ENCODE assay signal across 15 cellular contexts in genomic region chr3:111809196-111809595, GRCh38. TPM values are rescaled to one million over a fixed set of nuclear protein-coding genes. Genes with fewer than 3 reads are reported as not detected.
DNase-seq lines count a peak whose midpoint lies in the region; ATAC-seq, FAIRE-seq and TF ChIP-seq lines count a peak whose summit lies in the region.
"Had no signal": no experiment of that assay in that cellular context is flagged by ENCODE, and none has a peak within 500 bp of the region (broad histone marks: within the 10 kb centered on the region; RNA-seq: fewer than 3 reads in every experiment).

No MANE protein-coding gene starts in this region.

- POLR2A ChIA-PET in A549 (lab: Yijun Ruan, JAX) = no interaction called here

- TF ChIP-seq POLR2A in A549 (IDR thresholded peaks at IDR 0.05; ENCODE audit: low read length) = no peak

- no peaks in the 10 kb centered on the region for H3K36me3 ChIP-seq in small intestine (ENCODE audit: control insufficient read depth in 2 of 2, insufficient read depth in 2 of 2, low read length in 2 of 2)
- H3K36me3 ChIP-seq: gastrocnemius medialis, right atrium auricular region, SJSA1 had no signal

- CTCF ChIA-PET in A549 (lab: Yijun Ruan, JAX) = interaction anchor here (1.1 to 2.8 kb wide), 5 partner anchors 33 to 92 kb away, joined by 3 to 12 read pairs (median 6); partner anchors contain the start of gene PHLDB2

- DNase-seq in A549 (ENCODE audit: low read depth in 1 of 2, low spot score in 1 of 2) = peak in 1 of 2 experiments; percentile 25
- DNase-seq in M059J (ENCODE audit: low read depth) = peak; percentile 85
- DNase-seq in epithelial cell of proximal tubule (ENCODE audit: low read depth) = peak; percentile 29
- peak; percentile 55 for DNase-seq in non-pigmented ciliary epithelial cell (ENCODE audit: low read depth)
- no peak for DNase-seq in NCI-H526 (lab: John Stamatoyannopoulos, UW)
- DNase-seq in small intestine = no peak
- DNase-seq in activated gamma-delta T cell (lab: John Stamatoyannopoulos, UW) = no peak
- DNase-seq: activated naive CD4-positive, alpha-beta T cell treated with anti-CD3 and anti-CD28 coated beads, Interleukin-2, amount 50 U/mL, for 16 hours; gastrocnemius medialis; naive B cell; NCI-H1436; NCI-H82 had no signal

- H3K4me2 ChIP-seq in A549 = peak overlapping the region; percentile 85

- TF ChIP-seq EP300 in A549 (IDR thresholded peaks at IDR 0.05) = no peak

- TF ChIP-seq RAD21 in A549 (conservative IDR thresholded peaks at IDR 0.05 in 1 of 2, IDR thresholded peaks at IDR 0.05 in 1 of 2) = no peak

- ATAC-seq in A549 (peak in 1 of 2 experiments; percentile 53; a peak in 3 of 6 replicates), HG02571 (IDR thresholded peaks at IDR 0.05; ENCODE audit: unreplicated experiment) (no peak)
- ATAC-seq: gastrocnemius medialis had no signal

- peaks cover 8% of the 10 kb centered on the region; the same call in 2 of the 3 replicates for H3K9me3 ChIP-seq in A549
- H3K9me3 ChIP-seq in small intestine (ENCODE audit: control insufficient read depth, low read depth) = no peaks in the 10 kb centered on the region
- H3K9me3 ChIP-seq: gastrocnemius medialis, right atrium auricular region, SJSA1 had no signal

- FAIRE-seq in A549 (lab: Jason Lieb, UNC) = no peak
- FAIRE-seq in small intestine (lab: Jason Lieb, UNC) = no peak

- no peaks in the 10 kb centered on the region for H3K27me3 ChIP-seq in small intestine (ENCODE audit: control insufficient read depth in 2 of 2, insufficient read depth in 2 of 2, low read length in 2 of 2)
- H3K27me3 ChIP-seq: gastrocnemius medialis, right atrium auricular region, SJSA1 had no signal

- peak overlapping the region; percentile 72 to 84 for H3K27ac ChIP-seq in A549
- no peak overlapping the region for H3K27ac ChIP-seq in small intestine (ENCODE audit: low read depth in 1 of 2, low read length in 1 of 2)
- H3K27ac ChIP-seq: gastrocnemius medialis, right atrium auricular region, SJSA1 had no signal

- H3K4me3 ChIP-seq in A549 (no peak overlapping the region), epithelial cell of proximal tubule (ENCODE audit: low read depth, low read length) (no peak overlapping the region), small intestine (ENCODE audit: low read depth in 1 of 2, low read length in 2 of 2) (no peak overlapping the region)
- H3K4me3 ChIP-seq: gastrocnemius medialis, right atrium auricular region, SJSA1 had no signal

- 83% methylated on average over 1 of the region's 1 CpG for WGBS in A549 (ENCODE audit: missing lambda C conversion rate)
- 28 to 63% (median 41%) methylated on average over 1 of the region's 1 CpG for WGBS in small intestine, 3 donors

- peaks cover 71% of the 10 kb centered on the region for H3K4me1 ChIP-seq in A549
- H3K4me1 ChIP-seq in small intestine (ENCODE audit: control insufficient read depth in 2 of 2, insufficient read depth in 1 of 2, low read depth in 1 of 2, low read length in 1 of 2) = peaks cover 2 to 3% of the 10 kb centered on the region in 2 donors

- TF ChIP-seq CTCF in A549 (IDR thresholded peaks at IDR 0.05) (no peak), epithelial cell of proximal tubule (conservative IDR thresholded peaks at IDR 0.05; ENCODE audit: low read depth, low read length) (no peak)

TF ChIP-seq in A549, 52 proteins besides CTCF, POLR2A, EP300 and RAD21:
- no peak for TF ChIP-seq ZFP36 (IDR thresholded peaks at IDR 0.05; ENCODE audit: borderline replicate concordance, partially characterized antibody)
- no peak for TF ChIP-seq ZNF302 (CRISPR knock-in tag; IDR thresholded peaks at IDR 0.05)
- no peak for TF ChIP-seq GATA3 (IDR thresholded peaks at IDR 0.05; ENCODE audit: borderline replicate concordance)
- TF ChIP-seq, protein P1, sequence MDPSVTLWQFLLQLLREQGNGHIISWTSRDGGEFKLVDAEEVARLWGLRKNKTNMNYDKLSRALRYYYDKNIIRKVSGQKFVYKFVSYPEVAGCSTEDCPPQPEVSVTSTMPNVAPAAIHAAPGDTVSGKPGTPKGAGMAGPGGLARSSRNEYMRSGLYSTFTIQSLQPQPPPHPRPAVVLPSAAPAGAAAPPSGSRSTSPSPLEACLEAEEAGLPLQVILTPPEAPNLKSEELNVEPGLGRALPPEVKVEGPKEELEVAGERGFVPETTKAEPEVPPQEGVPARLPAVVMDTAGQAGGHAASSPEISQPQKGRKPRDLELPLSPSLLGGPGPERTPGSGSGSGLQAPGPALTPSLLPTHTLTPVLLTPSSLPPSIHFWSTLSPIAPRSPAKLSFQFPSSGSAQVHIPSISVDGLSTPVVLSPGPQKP (IDR thresholded peaks at IDR 0.05; ENCODE audit: low read depth, low read length) = no peak
- no peak for TF ChIP-seq MAFK (IDR thresholded peaks at IDR 0.05; ENCODE audit: partially characterized antibody)
- TF ChIP-seq CBX8 (IDR thresholded peaks at IDR 0.05) = no peak

RNA-seq across cellular contexts. Expression of gene PHLDB2, which starts 49.9 kb away (rescaled TPM):
- polyA plus RNA-seq in A549 (2011; rRNA removed) = 39.5 and 49.4 TPM in 2 replicates
- 6.7 and 8.0 TPM in 2 replicates for polyA plus RNA-seq in A549 (2012; cell fraction: cytosol; rRNA removed)
- polyA plus RNA-seq in A549 (2012; cell fraction: nucleus; rRNA removed) = 18.3 and 28.7 TPM in 2 replicates
- polyA plus RNA-seq in A549 (2017; fragmentation: RNase III; extraction: RNeasy Plus Mini Kit Qiagen cat#74134 plus additional on column Dnase treatment) = 50.6 to 59.7 TPM (median 56.5 TPM) in 3 replicates
- 71.1 and 91.9 TPM in 2 replicates for polyA minus RNA-seq in A549 (2011; rRNA and poly(A)+ RNA removed)
- total RNA-seq in M059J (2014; rRNA removed; shearing (Covaris generic)) = 63.7 and 89.3 TPM in 2 replicates
- total RNA-seq in epithelial cell of proximal tubule = 36.9 and 37.5 TPM in 2 replicates
- 1 to 10 TPM; 1.1 to 7.7 (median 1.4) TPM for polyA plus RNA-seq in small intestine

Comparison
In these comparisons a context has a peak if more than half of its experiments do, and no peak if none do; other contexts are left out.
1. DNase-seq: peak in M059J (single experiment), epithelial cell of proximal tubule (single experiment) and non-pigmented ciliary epithelial cell (single experiment); none in NCI-H526 (0 of 2), small intestine (single experiment) and activated gamma-delta T cell (single experiment).
2. H3K27ac ChIP-seq: peak in A549 (2 of 2); none in small intestine (0 of 2).